Comparison of ENCODE assay signal across 20 cellular contexts in the genomic region with DNA sequence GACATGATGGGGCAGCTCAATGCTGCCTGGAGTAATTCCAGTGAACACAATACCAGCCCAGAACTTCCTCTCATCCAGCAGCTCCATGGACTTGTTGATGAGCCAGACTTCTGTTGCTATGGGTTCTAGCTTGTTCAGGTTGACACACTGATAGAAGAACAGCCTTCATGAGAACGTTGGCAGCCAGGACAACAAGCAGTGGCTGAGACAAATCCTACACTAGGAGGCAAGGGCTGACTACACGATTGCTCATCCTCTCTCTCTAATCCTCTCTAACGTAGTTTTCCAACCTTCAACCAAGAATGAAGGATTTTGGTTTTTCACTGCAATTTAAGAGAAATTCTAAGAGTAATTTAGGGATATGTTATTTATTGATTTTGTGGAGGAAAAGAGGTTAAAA.
A peak's percentile ranks its signal among the peaks of the same experiment; 100 is the strongest.
DNase-seq lines count a peak whose midpoint lies in the region; ATAC-seq and TF ChIP-seq lines count a peak whose summit lies in the region.
"Had no signal": no experiment of that assay in that cellular context is flagged by ENCODE, and none has a peak within 500 bp of the region (broad histone marks: within the 10 kb centered on the region; RNA-seq: fewer than 3 reads in every experiment).

No MANE protein-coding gene starts in this region.

- H3K4me3 Mint-ChIP-seq in HFFc6: peak overlapping the region; percentile 48
- H3K4me3 Mint-ChIP-seq: activated T-helper 17 cell treated with anti-CD3 and anti-CD28 coated beads, Interleukin-2, amount 50 U/mL, for 72 hours; IgD-negative memory B cell; mesothelial cell of epicardium; neural progenitor cell had no signal

- peaks cover 62% of the 10 kb centered on the region for H3K4me1 Mint-ChIP-seq in HFFc6 (ENCODE audit: low read depth)
- H3K4me1 Mint-ChIP-seq: neural progenitor cell had no signal

- H3K27me3 Mint-ChIP-seq in HFFc6 (ENCODE audit: insufficient read depth): peaks cover 2% of the 10 kb centered on the region; the same call in 1 of the 2 replicates
- H3K27me3 Mint-ChIP-seq: activated T-helper 17 cell treated with anti-CD3 and anti-CD28 coated beads, Interleukin-2, amount 50 U/mL, for 72 hours; IgD-negative memory B cell had no signal

- ATAC-seq in HG03095 (IDR thresholded peaks at IDR 0.05; ENCODE audit: unreplicated experiment) (no peak), HG03571 (IDR thresholded peaks at IDR 0.05; ENCODE audit: unreplicated experiment) (no peak)
- ATAC-seq: activated T-helper 17 cell treated with anti-CD3 and anti-CD28 coated beads, Interleukin-2, amount 50 U/mL, for 72 hours had no signal

- TF ChIP-seq CTCF in HFFc6 (IDR thresholded peaks at IDR 0.05): no peak

- H3K27ac Mint-ChIP-seq in HFFc6: peak overlapping the region; percentile 94
- H3K27ac Mint-ChIP-seq: activated T-helper 17 cell treated with anti-CD3 and anti-CD28 coated beads, Interleukin-2, amount 50 U/mL, for 72 hours; IgD-negative memory B cell; mesothelial cell of epicardium; neural progenitor cell had no signal

- no peaks in the 10 kb centered on the region for H3K9me3 Mint-ChIP-seq in HFFc6
- H3K9me3 Mint-ChIP-seq: activated T-helper 17 cell treated with anti-CD3 and anti-CD28 coated beads, Interleukin-2, amount 50 U/mL, for 72 hours; IgD-negative memory B cell; mesothelial cell of epicardium; neural progenitor cell had no signal

- H3K36me3 Mint-ChIP-seq in HFFc6 (ENCODE audit: low read depth): peaks cover 22% of the 10 kb centered on the region

- DNase-seq in AG08395 (ENCODE audit: low spot score) (peak; percentile 69), HFFc6 (peak; percentile 86), astrocyte of the hippocampus (ENCODE audit: low read depth, low spot score) (peak; percentile 34), fibroblast of the conjunctiva (ENCODE audit: low read depth) (peak; percentile 17), cerebellum (ENCODE audit: low spot score) (no peak)
- DNase-seq in activated CD4-positive, alpha-beta T cell treated with anti-CD3 and anti-CD28 coated beads, Interleukin-2, amount 50 U/mL, for 4 hours: no peak
- DNase-seq: activated CD4-positive, CD25-positive, alpha-beta regulatory T cell; activated CD8-positive, alpha-beta memory T cell treated with anti-CD3 and anti-CD28 coated beads for 24 hours; Caco-2; colonic mucosa; NCI-H1105; NCI-H2171 treated with DMSO at 0.1 percent for 48 hours; SHP77 treated with DMSO at 0.1 percent for 48 hours; stimulated activated CD4-positive, alpha-beta T cell treated with anti-CD3 and anti-CD28 coated beads, Interleukin-2, amount 100 ng/mL, for 24 hours had no signal

Comparison
In these comparisons a context has a peak if more than half of its experiments do, and no peak if none do; other contexts are left out.
1. DNase-seq: peak in AG08395 (single experiment), HFFc6 (single experiment), astrocyte of the hippocampus (single experiment) and fibroblast of the conjunctiva (single experiment); none in activated CD4-positive, alpha-beta T cell treated with anti-CD3 and anti-CD28 coated beads, Interleukin-2, amount 50 U/mL, for 4 hours (0 of 2) and cerebellum (single experiment).